In genomic region chr2:191888400-191889166, GRCh38 we compare ENCODE assay signal across 2 cellular contexts.
A peak's percentile ranks its signal among the peaks of the same experiment; 100 is the strongest.
TF ChIP-seq lines count a peak whose summit lies in the region.

No MANE protein-coding gene starts in this region.

TF ChIP-seq in HepG2, 621 proteins besides CTCF, POLR2A, EP300 and RAD21:
- TF ChIP-seq DRAP1 (CRISPR knock-in tag; IDR thresholded peaks at IDR 0.05) (no peak), NCOA1 (CRISPR knock-in tag; IDR thresholded peaks at IDR 0.05) (no peak), CREB1 (IDR thresholded peaks at IDR 0.05) (peak; percentile 49), CREB1 (CRISPR knock-in tag; IDR thresholded peaks at IDR 0.05) (no peak)

TF ChIP-seq in neural cell, 6 proteins besides CTCF, POLR2A, EP300 and RAD21 (continued from another document):
- TF ChIP-seq REST (IDR thresholded peaks at IDR 0.05; ENCODE audit: borderline replicate concordance) (peak; percentile 40), POLR2AphosphoS5 (IDR thresholded peaks at IDR 0.05) (peak; percentile 58)
